Comparison of ENCODE assay signal across 18 cellular contexts in the genomic region with DNA sequence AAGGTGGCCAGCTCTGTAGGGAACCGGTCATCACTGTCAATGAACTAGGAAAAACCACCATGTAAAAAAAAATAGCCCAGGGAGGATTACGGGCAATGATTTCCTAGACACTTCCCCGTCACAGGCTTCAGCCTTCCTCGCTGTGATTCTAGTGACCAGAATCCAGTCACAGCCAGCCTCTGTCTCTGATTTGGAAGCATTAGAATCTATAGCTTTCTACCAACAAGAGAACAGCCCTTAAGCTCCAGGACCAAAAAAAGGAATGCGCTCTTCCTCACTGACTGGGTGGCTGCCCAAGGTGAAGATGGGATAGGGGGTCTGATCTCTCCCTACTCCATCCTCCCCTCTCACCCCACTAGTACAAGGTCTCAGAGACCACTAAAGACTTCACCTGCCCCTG.
"Had no signal": no experiment of that assay in that cellular context is flagged by ENCODE, and none has a peak within 500 bp of the region (broad histone marks: within the 10 kb centered on the region; RNA-seq: fewer than 3 reads in every experiment).

No MANE protein-coding gene starts in this region.

- H3K27me3 ChIP-seq: esophagus muscularis mucosa, sigmoid colon, tibial artery, vagina had no signal

- H3K9ac ChIP-seq: parathyroid adenoma had no signal

- DNase-seq: activated CD8-positive, alpha-beta memory T cell treated with anti-CD3 and anti-CD28 coated beads, Interleukin-2, amount 50 U/mL, for 4 hours; activated CD8-positive, alpha-beta T cell treated with anti-CD3 and anti-CD28 coated beads for 36 hours; activated effector memory CD4-positive, alpha-beta T cell treated with anti-CD3 and anti-CD28 coated beads, Interleukin-2, amount 50 U/mL, for 16 hours; activated T-cell treated with anti-CD3 and anti-CD28 coated beads, Interleukin-2, amount 50 U/mL, for 48 hours; effector CD4-positive, alpha-beta T cell; left colon; lower lobe of right lung; sigmoid colon; stimulated activated CD4-positive, alpha-beta T cell treated with anti-CD3 and anti-CD28 coated beads, Interleukin-1b, Interleukin-23, amount 100 ng/mL, for 48 hours; tibial artery had no signal

- H3K4me3 Mint-ChIP-seq: activated CD8-positive, alpha-beta T cell treated with anti-CD3 and anti-CD28 coated beads for 36 hours; brain; central memory CD8-positive, alpha-beta T cell; mesothelial cell of epicardium had no signal

- H3K36me3 ChIP-seq: esophagus muscularis mucosa, lower lobe of right lung, sigmoid colon, tibial artery, vagina had no signal

- H3K79me2 ChIP-seq: parathyroid adenoma had no signal

- H3K36me3 Mint-ChIP-seq: activated naive CD4-positive, alpha-beta T cell treated with anti-CD3 and anti-CD28 coated beads, Interleukin-2, amount 50 U/mL, for 72 hours; brain; mesothelial cell of epicardium had no signal

- H3K27me3 Mint-ChIP-seq: activated CD8-positive, alpha-beta T cell treated with anti-CD3 and anti-CD28 coated beads for 36 hours had no signal

- H3K4me1 ChIP-seq: lower lobe of right lung, parathyroid adenoma, tibial artery, vagina had no signal

- H3K27ac Mint-ChIP-seq: activated CD8-positive, alpha-beta T cell treated with anti-CD3 and anti-CD28 coated beads for 36 hours; activated naive CD4-positive, alpha-beta T cell treated with anti-CD3 and anti-CD28 coated beads, Interleukin-2, amount 50 U/mL, for 72 hours; mesothelial cell of epicardium had no signal

- H3K4me1 Mint-ChIP-seq: central memory CD8-positive, alpha-beta T cell had no signal

- H2AFZ ChIP-seq: parathyroid adenoma had no signal

- H3K27ac ChIP-seq: coronary artery, esophagus muscularis mucosa, lower lobe of right lung, parathyroid adenoma, sigmoid colon, tibial artery, vagina had no signal

- H3K9me3 Mint-ChIP-seq: activated CD8-positive, alpha-beta T cell treated with anti-CD3 and anti-CD28 coated beads for 36 hours; activated naive CD4-positive, alpha-beta T cell treated with anti-CD3 and anti-CD28 coated beads, Interleukin-2, amount 50 U/mL, for 72 hours; brain; central memory CD8-positive, alpha-beta T cell; mesothelial cell of epicardium had no signal

- H3K4me3 ChIP-seq: coronary artery, esophagus muscularis mucosa, lower lobe of right lung, sigmoid colon, tibial artery, vagina had no signal

- ATAC-seq: activated CD8-positive, alpha-beta T cell treated with anti-CD3 and anti-CD28 coated beads for 36 hours; activated naive CD4-positive, alpha-beta T cell treated with anti-CD3 and anti-CD28 coated beads, Interleukin-2, amount 50 U/mL, for 72 hours; left colon; lower lobe of right lung had no signal

- H3K9me3 ChIP-seq: esophagus muscularis mucosa, lower lobe of right lung, sigmoid colon, tibial artery, vagina had no signal
